25 cellular contexts compared by ENCODE assay signal in the genomic region with DNA sequence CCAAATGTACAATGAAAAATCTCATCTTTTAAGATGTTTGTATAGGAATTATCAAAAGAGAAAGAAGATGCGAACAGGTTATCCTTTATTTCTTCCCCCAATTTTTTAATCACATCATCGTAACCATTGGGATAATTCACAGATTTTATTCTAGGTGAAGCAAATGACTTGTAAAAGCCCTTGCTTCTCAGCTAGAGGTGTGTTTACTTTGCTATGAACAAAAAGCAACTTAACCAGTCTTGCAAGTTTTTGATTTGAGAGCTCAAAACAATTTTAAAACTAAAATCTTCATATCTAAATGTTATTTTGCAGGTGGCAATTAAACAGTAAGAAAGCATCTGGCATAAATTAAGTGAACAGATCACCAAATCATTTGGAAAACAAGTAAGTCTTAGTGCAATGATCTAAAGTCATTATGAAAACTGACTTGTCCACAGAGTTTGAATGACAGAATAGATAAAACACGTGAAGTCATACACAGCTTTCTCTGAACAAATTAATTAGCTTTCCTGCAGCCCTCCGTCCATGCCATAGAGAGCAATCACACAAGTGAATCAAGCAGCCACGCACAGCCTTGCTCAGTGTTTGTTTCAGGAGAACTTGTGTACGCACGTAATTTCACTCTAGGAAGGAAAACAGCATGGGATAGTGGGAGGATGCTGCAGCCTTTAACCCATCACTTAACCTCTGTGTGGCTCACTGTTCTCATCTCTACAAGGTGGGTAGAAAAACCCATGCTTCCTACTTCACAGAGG.
DNase-seq lines count a peak whose midpoint lies in the region; ATAC-seq lines count a peak whose summit lies in the region.
"Had no signal": no experiment of that assay in that cellular context is flagged by ENCODE, and none has a peak within 500 bp of the region (broad histone marks: within the 10 kb centered on the region; RNA-seq: fewer than 3 reads in every experiment).

No MANE protein-coding gene starts in this region.

- DNase-seq in stimulated activated naive CD8-positive, alpha-beta T cell treated with anti-CD3 and anti-CD28 coated beads, Interleukin-15, amount 100 ng/mL, for 72 hours = no peak
- DNase-seq in stimulated activated naive CD8-positive, alpha-beta T cell treated with anti-CD3 and anti-CD28 coated beads, Interleukin-15, Interleukin-2, amounts not matched to agents 100 U/mL and 50 U/mL, for 24 hours = no peak
- DNase-seq in NCI-H748 treated with DMSO at 0.1 percent for 48 hours (lab: John Stamatoyannopoulos, UW) (peak; percentile 24), left kidney (ENCODE audit: low read depth, low spot score) (peak; percentile 3), hypothalamus (lab: John Stamatoyannopoulos, UW) (no peak), HK-2 (ENCODE audit: unreplicated experiment) (no peak)
- DNase-seq in activated naive CD4-positive, alpha-beta T cell (lab: John Stamatoyannopoulos, UW) = no peak
- DNase-seq: activated CD4-positive, alpha-beta T cell treated with anti-CD3 and anti-CD28 coated beads for 4 hours; activated naive CD4-positive, alpha-beta T cell treated with anti-CD3 and anti-CD28 coated beads, Interleukin-2, amount 50 U/mL, for 16 hours; GDM1; NCI-H2171; NCI-H526 treated with DMSO at 0.1 percent for 48 hours; posterior cingulate gyrus; right cardiac atrium; SIG-M5; spleen; stimulated activated CD4-positive, alpha-beta T cell treated with anti-CD3 and anti-CD28 coated beads, Interleukin-2, amount 100 ng/mL, for 24 hours; tibial artery had no signal

- peak; percentile 15 for ATAC-seq in stimulated activated naive CD8-positive, alpha-beta T cell treated with anti-CD3 and anti-CD28 coated beads, Interleukin-15, amount 100 ng/mL, for 72 hours
- ATAC-seq in stimulated activated naive CD8-positive, alpha-beta T cell treated with anti-CD3 and anti-CD28 coated beads, Interleukin-15, Interleukin-2, amounts not matched to agents 100 U/mL and 50 U/mL, for 24 hours = no peak
- no peak for ATAC-seq in HG02759 (IDR thresholded peaks at IDR 0.05; ENCODE audit: unreplicated experiment)
- ATAC-seq: activated T-helper 17 cell treated with anti-CD3 and anti-CD28 coated beads, Interleukin-2, amount 50 U/mL, for 72 hours; gastroesophageal sphincter; right cardiac atrium had no signal

- no peak overlapping the region for H3K27ac Mint-ChIP-seq in stimulated activated naive CD8-positive, alpha-beta T cell treated with anti-CD3 and anti-CD28 coated beads, Interleukin-15, amount 100 ng/mL, for 72 hours
- H3K27ac Mint-ChIP-seq: activated T-helper 17 cell treated with anti-CD3 and anti-CD28 coated beads, Interleukin-2, amount 50 U/mL, for 72 hours; IgD-negative memory B cell; memory B cell; neural progenitor cell; stimulated activated naive CD8-positive, alpha-beta T cell treated with anti-CD3 and anti-CD28 coated beads, Interleukin-15, Interleukin-2, amounts not matched to agents 100 ng/mL and 50 ng/mL, for 24 hours had no signal

- no peaks in the 10 kb centered on the region for H3K27me3 Mint-ChIP-seq in stimulated activated naive CD8-positive, alpha-beta T cell treated with anti-CD3 and anti-CD28 coated beads, Interleukin-15, amount 100 ng/mL, for 72 hours

- H3K4me1 Mint-ChIP-seq in stimulated activated naive CD8-positive, alpha-beta T cell treated with anti-CD3 and anti-CD28 coated beads, Interleukin-15, amount 100 ng/mL, for 72 hours = peaks cover 13% of the 10 kb centered on the region
- H3K4me1 Mint-ChIP-seq: activated T-helper 17 cell treated with anti-CD3 and anti-CD28 coated beads, Interleukin-2, amount 50 U/mL, for 72 hours; memory B cell; neural progenitor cell had no signal

- no peaks in the 10 kb centered on the region for H3K9me3 Mint-ChIP-seq in stimulated activated naive CD8-positive, alpha-beta T cell treated with anti-CD3 and anti-CD28 coated beads, Interleukin-15, amount 100 ng/mL, for 72 hours
- H3K9me3 Mint-ChIP-seq: activated T-helper 17 cell treated with anti-CD3 and anti-CD28 coated beads, Interleukin-2, amount 50 U/mL, for 72 hours; IgD-negative memory B cell; memory B cell; neural progenitor cell; stimulated activated naive CD8-positive, alpha-beta T cell treated with anti-CD3 and anti-CD28 coated beads, Interleukin-15, Interleukin-2, amounts not matched to agents 100 ng/mL and 50 ng/mL, for 24 hours had no signal

- no peak overlapping the region for H3K4me3 Mint-ChIP-seq in stimulated activated naive CD8-positive, alpha-beta T cell treated with anti-CD3 and anti-CD28 coated beads, Interleukin-15, amount 100 ng/mL, for 72 hours
- H3K4me3 Mint-ChIP-seq: activated T-helper 17 cell treated with anti-CD3 and anti-CD28 coated beads, Interleukin-2, amount 50 U/mL, for 72 hours; IgD-negative memory B cell; memory B cell; neural progenitor cell; stimulated activated naive CD8-positive, alpha-beta T cell treated with anti-CD3 and anti-CD28 coated beads, Interleukin-15, Interleukin-2, amounts not matched to agents 100 ng/mL and 50 ng/mL, for 24 hours had no signal

Comparison
In these comparisons a context has a peak if more than half of its experiments do, and no peak if none do; other contexts are left out.
1. DNase-seq: peak in NCI-H748 treated with DMSO at 0.1 percent for 48 hours (single experiment) and left kidney (single experiment); none in stimulated activated naive CD8-positive, alpha-beta T cell treated with anti-CD3 and anti-CD28 coated beads, Interleukin-15, amount 100 ng/mL, for 72 hours (0 of 2), stimulated activated naive CD8-positive, alpha-beta T cell treated with anti-CD3 and anti-CD28 coated beads, Interleukin-15, Interleukin-2, amounts not matched to agents 100 U/mL and 50 U/mL, for 24 hours (single experiment), hypothalamus (0 of 51), activated naive CD4-positive, alpha-beta T cell (0 of 4) and HK-2 (single experiment).